ENCODE assay signal across 13 cellular contexts in the genomic region with DNA sequence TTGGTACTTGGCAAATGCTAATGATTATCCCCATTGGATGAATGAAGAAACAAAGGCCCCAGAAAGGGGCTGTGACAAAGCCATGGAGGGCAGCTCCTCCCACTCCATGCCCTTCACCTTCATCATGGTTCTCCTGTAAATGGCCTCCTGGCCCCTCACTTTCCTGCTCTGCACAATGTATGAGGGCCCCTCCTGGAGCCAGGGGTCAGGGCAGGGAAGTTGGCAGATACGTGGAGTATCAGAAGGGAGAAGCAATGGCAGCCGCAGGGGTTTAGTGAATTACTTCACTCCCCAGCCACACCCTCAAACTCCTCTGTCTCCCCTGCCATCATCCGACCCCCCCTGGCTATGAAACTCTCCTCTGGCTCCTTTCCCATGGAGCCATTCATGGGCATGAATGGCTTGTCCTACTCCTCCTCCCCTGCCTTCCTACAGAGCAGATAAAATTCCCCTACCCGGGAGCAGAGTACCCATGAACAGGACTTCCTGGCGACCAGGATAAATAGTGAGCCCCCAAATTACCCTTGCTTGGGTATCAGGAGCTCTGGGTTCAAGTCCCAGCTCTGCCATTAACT.
"Had no signal": no experiment of that assay in that cellular context is flagged by ENCODE, and none has a peak within 500 bp of the region (broad histone marks: within the 10 kb centered on the region; RNA-seq: fewer than 3 reads in every experiment).

No MANE protein-coding gene starts in this region.

- H3K36me3 Mint-ChIP-seq: activated naive CD4-positive, alpha-beta T cell treated with anti-CD3 and anti-CD28 coated beads, Interleukin-2, amount 50 U/mL, for 24 hours had no signal

- H3K27me3 ChIP-seq: vagina had no signal

- H3K4me3 ChIP-seq: heart right ventricle, skin epidermis, tibial artery, vagina had no signal

- H3K4me1 ChIP-seq: heart right ventricle, tibial artery, vagina had no signal

- H3K4me3 Mint-ChIP-seq: activated B cell treated with CpG ODN at 0.5 μM for 24 hours; activated naive CD4-positive, alpha-beta T cell treated with anti-CD3 and anti-CD28 coated beads, Interleukin-2, amount 50 U/mL, for 24 hours; naive B cell; T-helper 17 cell had no signal

- H3K27ac Mint-ChIP-seq: activated B cell treated with CpG ODN at 0.5 μM for 24 hours; activated naive CD4-positive, alpha-beta T cell treated with anti-CD3 and anti-CD28 coated beads, Interleukin-2, amount 50 U/mL, for 24 hours; naive B cell; T-helper 17 cell had no signal

- H3K9me3 ChIP-seq: vagina had no signal

- ATAC-seq: heart right ventricle, T-helper 17 cell had no signal

- H3K36me3 ChIP-seq: brain microvascular endothelial cell, heart right ventricle, tibial artery, vagina had no signal

- H3K4me1 Mint-ChIP-seq: activated naive CD4-positive, alpha-beta T cell treated with anti-CD3 and anti-CD28 coated beads, Interleukin-2, amount 50 U/mL, for 24 hours had no signal

- DNase-seq: activated B cell treated with CpG ODN at 0.5 μM for 24 hours; activated CD4-positive, alpha-beta T cell treated with anti-CD3 and anti-CD28 coated beads, Interleukin-2, amount 50 U/mL, for 1 hour; activated effector memory CD4-positive, alpha-beta T cell treated with Interleukin-2 at 50 U/mL for 16 hours; activated T-cell treated with anti-CD3 and anti-CD28 coated beads, Interleukin-2, amount 50 U/mL, for 1 hour; brain microvascular endothelial cell; heart right ventricle; midbrain; naive B cell; T-helper 17 cell; tibial artery had no signal

- H3K27ac ChIP-seq: brain microvascular endothelial cell, heart right ventricle, skin epidermis, tibial artery, vagina had no signal
